In the genomic region with DNA sequence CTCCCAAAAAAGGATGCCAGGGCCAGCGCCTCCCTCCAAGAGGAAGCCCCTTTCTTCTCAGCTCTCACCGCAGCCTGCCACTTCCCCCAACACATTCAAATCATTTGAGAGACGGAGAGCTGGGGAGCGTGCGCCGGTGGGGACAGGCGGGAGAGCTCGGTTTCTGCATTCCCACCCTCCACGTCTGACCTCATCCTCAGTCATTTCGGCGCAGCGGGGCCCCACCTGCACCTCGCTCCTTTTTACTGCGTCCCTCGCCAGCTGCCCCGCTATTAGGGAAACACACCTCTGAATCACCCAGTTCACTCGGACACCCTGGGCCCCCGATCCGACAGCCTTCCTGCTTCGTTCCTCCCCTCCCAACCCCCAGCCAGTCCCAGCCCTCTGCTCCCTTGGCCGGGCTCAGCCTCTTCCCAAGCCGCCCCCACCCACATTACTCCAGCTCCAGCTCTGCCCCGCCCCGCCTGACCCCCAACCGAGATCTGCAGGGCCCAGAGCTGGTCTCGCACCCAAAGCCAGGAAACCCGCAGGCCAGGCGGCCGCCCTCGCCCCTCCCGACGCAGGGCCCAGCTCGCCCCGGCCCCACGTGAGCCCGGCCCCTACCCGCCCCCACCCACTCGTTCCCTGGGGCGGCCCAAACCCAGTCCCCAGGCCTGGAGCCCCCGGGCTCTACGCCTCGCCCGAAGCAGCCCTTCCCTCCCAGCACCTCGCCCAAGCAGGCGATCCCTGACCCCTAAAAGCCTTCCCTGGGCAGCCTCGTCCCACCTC, we compare ENCODE assay signal across 2 cellular contexts.
TF ChIP-seq lines count a peak whose summit lies in the region.

No MANE protein-coding gene starts in this region.

TF ChIP-seq in HEK293, 187 proteins besides CTCF, POLR2A, EP300 and RAD21 (continued from another document and continues in another):
- TF ChIP-seq PATZ1 (tag by site-specific recombination; IDR thresholded peaks at IDR 0.05), result peak; percentile 96
- peak; percentile 94 for TF ChIP-seq ZNF423 (tag by site-specific recombination; IDR thresholded peaks at IDR 0.05)
- TF ChIP-seq ZNF324 (tag by site-specific recombination; IDR thresholded peaks at IDR 0.05), result peak; percentile 92
- TF ChIP-seq ZNF521 (tag by site-specific recombination; IDR thresholded peaks at IDR 0.05), result no peak
- TF ChIP-seq ZNF791 (tag by site-specific recombination; IDR thresholded peaks at IDR 0.05), result no peak
- TF ChIP-seq ZBTB44 (tag by site-specific recombination; IDR thresholded peaks at IDR 0.05), result no peak
- 0 out of 2 replicates have a peak, but pooled peaks have one; percentile 53 for TF ChIP-seq BCL11B (tag by site-specific recombination; IDR thresholded peaks at IDR 0.05; ENCODE audit: low read depth)
- TF ChIP-seq ZNF132 (tag by site-specific recombination; IDR thresholded peaks at IDR 0.05; ENCODE audit: borderline replicate concordance), result no peak
- TF ChIP-seq GLI4 (tag by site-specific recombination; IDR thresholded peaks at IDR 0.05), result 0 out of 2 replicates have a peak, but pooled peaks have one; percentile 48
- no peak for TF ChIP-seq ZNF157 (tag by site-specific recombination; IDR thresholded peaks at IDR 0.05)
- TF ChIP-seq ZFHX2 (tag by site-specific recombination; conservative IDR thresholded peaks at IDR 0.05), result peak; percentile 62; the same call in 1 of the 2 replicates
- TF ChIP-seq ZNF514 (tag by site-specific recombination; IDR thresholded peaks at IDR 0.05), result no peak
- peak; percentile 93 for TF ChIP-seq ZBTB17 (tag by site-specific recombination; IDR thresholded peaks at IDR 0.05)
- TF ChIP-seq ZNF629 (tag by site-specific recombination; IDR thresholded peaks at IDR 0.05), result peak; percentile 94
- peak; percentile 96 for TF ChIP-seq ZNF169 (tag by site-specific recombination; IDR thresholded peaks at IDR 0.05)
- TF ChIP-seq, protein P1, sequence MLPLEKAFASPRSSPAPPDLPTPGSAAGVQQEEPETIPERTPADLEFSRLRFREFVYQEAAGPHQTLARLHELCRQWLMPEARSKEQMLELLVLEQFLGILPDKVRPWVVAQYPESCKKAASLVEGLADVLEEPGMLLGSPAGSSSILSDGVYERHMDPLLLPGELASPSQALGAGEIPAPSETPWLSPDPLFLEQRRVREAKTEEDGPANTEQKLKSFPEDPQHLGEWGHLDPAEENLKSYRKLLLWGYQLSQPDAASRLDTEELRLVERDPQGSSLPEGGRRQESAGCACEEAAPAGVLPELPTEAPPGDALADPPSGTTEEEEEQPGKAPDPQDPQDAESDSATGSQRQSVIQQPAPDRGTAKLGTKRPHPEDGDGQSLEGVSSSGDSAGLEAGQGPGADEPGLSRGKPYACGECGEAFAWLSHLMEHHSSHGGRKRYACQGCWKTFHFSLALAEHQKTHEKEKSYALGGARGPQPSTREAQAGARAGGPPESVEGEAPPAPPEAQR (tag by site-specific recombination; IDR thresholded peaks at IDR 0.05), result no peak
- peak; percentile 71; the same call in 1 of the 2 replicates for TF ChIP-seq ZNF501 (tag by site-specific recombination; IDR thresholded peaks at IDR 0.05)
- peak; percentile 66; the same call in 1 of the 2 replicates for TF ChIP-seq ZNF10 (tag by site-specific recombination; IDR thresholded peaks at IDR 0.05)
- TF ChIP-seq ZNF350 (tag by site-specific recombination; IDR thresholded peaks at IDR 0.05), result no peak
- no peak for TF ChIP-seq ZNF677 (tag by site-specific recombination; IDR thresholded peaks at IDR 0.05)
- TF ChIP-seq ZBTB49 (tag by site-specific recombination; IDR thresholded peaks at IDR 0.05; ENCODE audit: low read depth), result no peak

TF ChIP-seq in liver, 16 proteins besides CTCF, POLR2A, EP300 and RAD21 (continued from another document):
- TF ChIP-seq ZBTB33 (IDR thresholded peaks at IDR 0.05) (no peak), RXRA (IDR thresholded peaks at IDR 0.05) (no peak), GABPA (IDR thresholded peaks at IDR 0.05 in 1 of 2, conservative IDR thresholded peaks at IDR 0.05 in 1 of 2) (no peak), YY1 (IDR thresholded peaks at IDR 0.05) (no peak), EGR1 (IDR thresholded peaks at IDR 0.05; ENCODE audit: low read depth in 2 of 2) (no peak), FOXA1 (IDR thresholded peaks at IDR 0.05) (no peak), FOXA2 (IDR thresholded peaks at IDR 0.05) (no peak)
TF ChIP-seq in liver: peak in this region for 0.
